ENCODE assay signal across 23 cellular contexts in the genomic region with DNA sequence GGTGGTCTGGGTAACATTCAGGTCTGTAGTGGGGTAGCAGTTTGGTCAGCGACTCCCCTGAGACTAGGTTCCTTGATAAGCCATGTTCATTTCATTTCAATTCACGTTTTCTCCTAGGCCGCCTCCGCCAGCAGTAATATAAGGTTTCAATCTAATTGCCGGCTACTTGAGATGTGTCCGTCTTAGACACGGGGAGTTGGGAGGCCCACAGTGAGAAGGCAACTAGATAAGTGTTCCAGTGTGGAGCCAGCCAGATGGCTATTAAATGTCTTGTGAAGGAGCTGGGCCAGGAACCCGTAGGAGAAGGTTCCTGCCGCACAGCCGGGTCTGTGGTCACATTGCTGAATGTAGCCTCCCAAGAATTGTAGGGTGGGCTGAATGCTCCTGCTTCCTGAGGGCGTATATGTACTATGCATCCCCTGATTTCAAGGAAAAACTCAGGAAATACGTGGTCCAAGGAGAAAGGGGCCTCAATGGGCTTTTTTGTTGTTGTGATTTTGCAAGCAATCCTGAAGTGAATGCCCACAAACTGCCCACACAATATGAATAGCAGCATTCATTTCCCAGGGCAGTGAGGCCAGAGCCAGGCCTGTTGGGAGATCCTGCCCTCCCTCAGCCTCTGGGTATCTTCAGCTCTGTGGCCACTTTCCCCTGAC.
"Had no signal": no experiment of that assay in that cellular context is flagged by ENCODE, and none has a peak within 500 bp of the region (broad histone marks: within the 10 kb centered on the region; RNA-seq: fewer than 3 reads in every experiment).

No MANE protein-coding gene starts in this region.

- H3K4me1 ChIP-seq: ascending aorta, colonic mucosa, left lung, prostate gland had no signal

- H3K9me3 ChIP-seq: ascending aorta, colonic mucosa, left lung, prostate gland, tibial nerve had no signal

- H3K4me3 ChIP-seq: ascending aorta, colonic mucosa, left lung, prostate gland, skin epidermis, tibial nerve had no signal

- H3K4me3 Mint-ChIP-seq: activated CD4-positive, alpha-beta memory T cell treated with anti-CD3 and anti-CD28 coated beads, Interleukin-2, amount 10 ng/mL, durations not matched to agents 7 days and 5 days; activated CD4-positive, alpha-beta T cell treated with anti-CD3 and anti-CD28 coated beads for 36 hours; activated CD8-positive, alpha-beta memory T cell treated with anti-CD3 and anti-CD28 coated beads, Interleukin-2, amount 10 ng/mL, durations not matched to agents 7 days and 5 days; activated naive CD4-positive, alpha-beta T cell treated with anti-CD3 and anti-CD28 coated beads, Interleukin-2, amount 10 ng/mL, durations not matched to agents 7 days and 5 days; activated naive CD8-positive, alpha-beta T cell treated with anti-CD3 and anti-CD28 coated beads, Interleukin-2, amount 50 U/mL, for 24 hours; central memory CD8-positive, alpha-beta T cell; endodermal cell; mesothelial cell of epicardium; natural killer cell treated with Interleukin-12 subunit alpha and Interleukin-12 subunit beta and Interleukin-15 and Interleukin-18, amount 100 ng/mL, for 72 hours; stimulated activated naive CD8-positive, alpha-beta T cell treated with anti-CD3 and anti-CD28 coated beads, Interleukin-15, Interleukin-2, amounts not matched to agents 100 ng/mL and 50 ng/mL, for 24 hours; WTC11 had no signal

- H3K4me1 Mint-ChIP-seq: activated CD4-positive, alpha-beta memory T cell treated with anti-CD3 and anti-CD28 coated beads, Interleukin-2, amount 10 ng/mL, durations not matched to agents 7 days and 5 days; activated CD8-positive, alpha-beta memory T cell treated with anti-CD3 and anti-CD28 coated beads, Interleukin-2, amount 10 ng/mL, durations not matched to agents 7 days and 5 days; activated naive CD8-positive, alpha-beta T cell treated with anti-CD3 and anti-CD28 coated beads, Interleukin-2, amount 50 U/mL, for 24 hours; central memory CD8-positive, alpha-beta T cell; endodermal cell had no signal

- H3K27ac ChIP-seq: ascending aorta, colonic mucosa, left lung, prostate gland had no signal

- H3K27me3 Mint-ChIP-seq: activated CD4-positive, alpha-beta memory T cell treated with anti-CD3 and anti-CD28 coated beads, Interleukin-2, amount 10 ng/mL, durations not matched to agents 7 days and 5 days; activated CD4-positive, alpha-beta T cell treated with anti-CD3 and anti-CD28 coated beads for 36 hours; activated CD8-positive, alpha-beta memory T cell treated with anti-CD3 and anti-CD28 coated beads, Interleukin-2, amount 10 ng/mL, durations not matched to agents 7 days and 5 days; activated naive CD4-positive, alpha-beta T cell treated with anti-CD3 and anti-CD28 coated beads, Interleukin-2, amount 10 ng/mL, durations not matched to agents 7 days and 5 days; activated naive CD8-positive, alpha-beta T cell treated with anti-CD3 and anti-CD28 coated beads, Interleukin-2, amount 50 U/mL, for 24 hours; central memory CD8-positive, alpha-beta T cell; stimulated activated naive CD8-positive, alpha-beta T cell treated with anti-CD3 and anti-CD28 coated beads, Interleukin-15, Interleukin-2, amounts not matched to agents 100 ng/mL and 50 ng/mL, for 24 hours had no signal

- H3K36me3 Mint-ChIP-seq: activated CD8-positive, alpha-beta memory T cell treated with anti-CD3 and anti-CD28 coated beads, Interleukin-2, amount 10 ng/mL, durations not matched to agents 7 days and 5 days; activated naive CD4-positive, alpha-beta T cell treated with anti-CD3 and anti-CD28 coated beads, Interleukin-2, amount 10 ng/mL, durations not matched to agents 7 days and 5 days; mesothelial cell of epicardium; natural killer cell treated with Interleukin-12 subunit alpha and Interleukin-12 subunit beta and Interleukin-15 and Interleukin-18, amount 100 ng/mL, for 72 hours; WTC11 had no signal

- H3K27ac Mint-ChIP-seq: activated CD4-positive, alpha-beta memory T cell treated with anti-CD3 and anti-CD28 coated beads, Interleukin-2, amount 10 ng/mL, durations not matched to agents 7 days and 5 days; activated CD4-positive, alpha-beta T cell treated with anti-CD3 and anti-CD28 coated beads for 36 hours; activated CD8-positive, alpha-beta memory T cell treated with anti-CD3 and anti-CD28 coated beads, Interleukin-2, amount 10 ng/mL, durations not matched to agents 7 days and 5 days; activated naive CD4-positive, alpha-beta T cell treated with anti-CD3 and anti-CD28 coated beads, Interleukin-2, amount 10 ng/mL, durations not matched to agents 7 days and 5 days; activated naive CD8-positive, alpha-beta T cell treated with anti-CD3 and anti-CD28 coated beads, Interleukin-2, amount 50 U/mL, for 24 hours; activated T-helper 2 cell treated with anti-CD3 and anti-CD28 coated beads, Interferon-gamma antibody, Interleukin-2, Interleukin-4, amounts not matched to agents 10 μg/mL and 5 μg/mL and 100 μg/mL, durations not matched to agents 14 hours and 24 hours and 36 hours; endodermal cell; mesothelial cell of epicardium; natural killer cell treated with Interleukin-12 subunit alpha and Interleukin-12 subunit beta and Interleukin-15 and Interleukin-18, amount 100 ng/mL, for 72 hours; WTC11 had no signal

- DNase-seq: activated CD4-positive, alpha-beta memory T cell treated with anti-CD3 and anti-CD28 coated beads, Interleukin-2, amount 10 ng/mL, durations not matched to agents 7 days and 5 days; activated CD4-positive, alpha-beta T cell treated with anti-CD3 and anti-CD28 coated beads for 36 hours; activated CD8-positive, alpha-beta memory T cell treated with anti-CD3 and anti-CD28 coated beads, Interleukin-2, amount 10 ng/mL, durations not matched to agents 7 days and 5 days; activated naive CD4-positive, alpha-beta T cell treated with anti-CD3 and anti-CD28 coated beads, Interleukin-2, amount 10 ng/mL, durations not matched to agents 7 days and 5 days; activated naive CD8-positive, alpha-beta T cell treated with anti-CD3 and anti-CD28 coated beads, Interleukin-2, amount 50 U/mL, for 24 hours; colonic mucosa; kidney; left lung; occipital lobe; right cardiac atrium; stimulated activated CD4-positive, alpha-beta T cell treated with anti-CD3 and anti-CD28 coated beads, Interleukin-15, amount 100 ng/mL, for 24 hours; stimulated activated CD4-positive, alpha-beta T cell treated with anti-CD3 and anti-CD28 coated beads, Interleukin-2, amount 100 ng/mL, for 48 hours had no signal

- H3K36me3 ChIP-seq: ascending aorta, colonic mucosa, left lung, prostate gland, tibial nerve had no signal

- H3K9me3 Mint-ChIP-seq: activated CD4-positive, alpha-beta memory T cell treated with anti-CD3 and anti-CD28 coated beads, Interleukin-2, amount 10 ng/mL, durations not matched to agents 7 days and 5 days; natural killer cell treated with Interleukin-12 subunit alpha and Interleukin-12 subunit beta and Interleukin-15 and Interleukin-18, amount 100 ng/mL, for 72 hours; stimulated activated naive CD8-positive, alpha-beta T cell treated with anti-CD3 and anti-CD28 coated beads, Interleukin-15, Interleukin-2, amounts not matched to agents 100 ng/mL and 50 ng/mL, for 24 hours had no signal

- H3K27me3 ChIP-seq: ascending aorta, colonic mucosa, left lung, tibial nerve had no signal
